Comparison of ENCODE assay signal across 10 cellular contexts in genomic region chr10:73576178-73576889, GRCh38. TPM values are rescaled to one million over a fixed set of nuclear protein-coding genes. Genes with fewer than 3 reads are reported as not detected.
DNase-seq lines count a peak whose midpoint lies in the region; ATAC-seq and TF ChIP-seq lines count a peak whose summit lies in the region.
"Had no signal": no experiment of that assay in that cellular context is flagged by ENCODE, and none has a peak within 500 bp of the region (broad histone marks: within the 10 kb centered on the region; RNA-seq: fewer than 3 reads in every experiment).

No MANE protein-coding gene starts in this region.

- H3K27ac Mint-ChIP-seq in neural progenitor cell (no peak overlapping the region), H9 (no peak overlapping the region; a peak in 1 of 7 replicates)
- H3K27ac Mint-ChIP-seq: memory B cell had no signal

- H3K79me1 ChIP-seq in H9 (ENCODE audit: insufficient read depth, low read depth, low read length, poor library complexity, severe bottlenecking): no peaks in the 10 kb centered on the region

- peak overlapping the region; percentile 41 for H3K27ac ChIP-seq in neural progenitor cell
- no peak overlapping the region for H3K27ac ChIP-seq in H9 (ENCODE audit: insufficient read length, low read depth, low read length)

- H3K4ac ChIP-seq in H9 (ENCODE audit: low read depth, low read length): no peak overlapping the region

- H3K4me2 ChIP-seq in neural progenitor cell: no peak overlapping the region
- no peak overlapping the region for H3K4me2 ChIP-seq in H9 (ENCODE audit: insufficient read depth, insufficient read length, low read length)

- no peaks in the 10 kb centered on the region for H3K9me3 Mint-ChIP-seq in neural progenitor cell
- no peaks in the 10 kb centered on the region for H3K9me3 Mint-ChIP-seq in H9
- H3K9me3 Mint-ChIP-seq: memory B cell had no signal

- peak; percentile 74 for ATAC-seq in esophagus mucosa
- no peak for ATAC-seq in GM18861 (IDR thresholded peaks at IDR 0.05; ENCODE audit: unreplicated experiment)

- H3K79me2 ChIP-seq in neural progenitor cell (ENCODE audit: low read depth) (peaks cover 51% of the 10 kb centered on the region), H9 (ENCODE audit: insufficient read depth, low read length) (no peaks in the 10 kb centered on the region)

- H2AK5ac ChIP-seq in H9 (ENCODE audit: insufficient read length, low read length): no peak overlapping the region

- TF ChIP-seq CTCF in NB4 (IDR thresholded peaks at IDR 0.05; ENCODE audit: low read depth, low read length) (no peak), neural progenitor cell (IDR thresholded peaks at IDR 0.05) (no peak), H9 (conservative IDR thresholded peaks at IDR 0.05) (no peak)

- H3K18ac ChIP-seq in H9 (ENCODE audit: insufficient read length, low read depth, low read length): no peak overlapping the region

- H2AFZ ChIP-seq in neural progenitor cell (replicated peaks) (no peak overlapping the region), H9 (ENCODE audit: low read length) (no peak overlapping the region)

- H3K4me1 ChIP-seq in neural progenitor cell (peaks cover 2% of the 10 kb centered on the region), H9 (ENCODE audit: insufficient read depth, low read length) (no peaks in the 10 kb centered on the region)

- WGBS in H9 (ENCODE audit: extremely low coverage, insufficient read length, low lambda C conversion rate): no CpG with 5 or more reads among the region's 4 CpGs

- H3K23me2 ChIP-seq in H9 (ENCODE audit: insufficient read length, low read depth, low read length, poor library complexity, severe bottlenecking): no peaks in the 10 kb centered on the region

- H3K9ac ChIP-seq in neural progenitor cell (no peak overlapping the region), H9 (ENCODE audit: extremely low read depth, insufficient read length, low read length) (no peak overlapping the region)

- H3K4me3 Mint-ChIP-seq in neural progenitor cell (no peak overlapping the region), H9 (no peak overlapping the region)
- H3K4me3 Mint-ChIP-seq: memory B cell had no signal

- no peak overlapping the region for H4K8ac ChIP-seq in H9 (replicated peaks; ENCODE audit: insufficient read length, low read depth, low read length)

- H4K20me1 ChIP-seq in neural progenitor cell (ENCODE audit: low read depth): peaks cover 3% of the 10 kb centered on the region
- no peaks in the 10 kb centered on the region for H4K20me1 ChIP-seq in H9 (ENCODE audit: control insufficient read depth, insufficient read depth, insufficient read length)

- H3K14ac ChIP-seq in H9 (ENCODE audit: insufficient read depth, low read length): no peak overlapping the region

- H3K36me3 ChIP-seq in neural progenitor cell: no peaks in the 10 kb centered on the region

- H3K23ac ChIP-seq in H9 (ENCODE audit: insufficient read length, low read depth, low read length): no peak overlapping the region

- no peak for TF ChIP-seq POLR2A in NB4 (IDR thresholded peaks at IDR 0.05; ENCODE audit: extremely low read depth, insufficient read length)

- H3K4me3 ChIP-seq in NB4 (ENCODE audit: low read depth, low read length) (no peak overlapping the region), neural progenitor cell (no peak overlapping the region)

- no peak overlapping the region for H2BK120ac ChIP-seq in H9 (ENCODE audit: low read depth, low read length, poor library complexity, severe bottlenecking)

- no peak overlapping the region for H4K91ac ChIP-seq in H9 (ENCODE audit: insufficient read length, low read depth, low read length)

- no peak overlapping the region for H2BK20ac ChIP-seq in H9 (ENCODE audit: low read depth, low read length, poor library complexity, severe bottlenecking)

- no peak overlapping the region for H3K56ac ChIP-seq in H9 (ENCODE audit: insufficient read length, low read depth, low read length)

- H2BK5ac ChIP-seq in H9 (ENCODE audit: insufficient read length, low read length): no peak overlapping the region

- H3K36me3 Mint-ChIP-seq in neural progenitor cell: peaks cover 6% of the 10 kb centered on the region
- H3K36me3 Mint-ChIP-seq in H9 (ENCODE audit: insufficient read depth in 1 of 3, low read depth in 3 of 3): peaks cover 0 to 8% (median 5%) of the 10 kb centered on the region in 3 experiments; a peak in 3 of 7 replicates
- H3K36me3 Mint-ChIP-seq: memory B cell had no signal

- H3T11ph ChIP-seq in H9 (ENCODE audit: low read length): no peak overlapping the region

- H3K9me3 ChIP-seq in neural progenitor cell (ENCODE audit: low read depth) (no peaks in the 10 kb centered on the region), H9 (ENCODE audit: control insufficient read depth, low read depth, low read length) (no peaks in the 10 kb centered on the region)
- H3K9me3 ChIP-seq: Caco-2 had no signal

- no peaks in the 10 kb centered on the region for H3K27me3 ChIP-seq in neural progenitor cell
- no peaks in the 10 kb centered on the region; the same call in 1 of the 2 replicates for H3K27me3 ChIP-seq in H9 (ENCODE audit: insufficient read depth, low read length)

- H3K4me1 Mint-ChIP-seq in neural progenitor cell: no peaks in the 10 kb centered on the region
- no peaks in the 10 kb centered on the region for H3K4me1 Mint-ChIP-seq in H9
- H3K4me1 Mint-ChIP-seq: memory B cell had no signal

- no peak overlapping the region for H2BK15ac ChIP-seq in H9 (ENCODE audit: low read depth, low read length)

- no peaks in the 10 kb centered on the region for H3K27me3 Mint-ChIP-seq in neural progenitor cell (ENCODE audit: insufficient read depth, low read depth)
- no peaks in the 10 kb centered on the region for H3K27me3 Mint-ChIP-seq in H9 (ENCODE audit: low read depth)
- H3K27me3 Mint-ChIP-seq: memory B cell had no signal

- H2BK12ac ChIP-seq in H9 (ENCODE audit: insufficient read length, low read depth, low read length): no peak overlapping the region

- DNase-seq in AG08396 (ENCODE audit: low spot score) (peak; percentile 76), NB4 (ENCODE audit: low read depth) (peak; percentile 31), neural progenitor cell (ENCODE audit: low spot score) (no peak), NCI-H446 (lab: John Stamatoyannopoulos, UW) (no peak), H9 (no peak), C1 segment of cervical spinal cord (lab: John Stamatoyannopoulos, UW) (no peak)

- H3F3A ChIP-seq in neural progenitor cell (ENCODE audit: low read depth): peaks cover 8% of the 10 kb centered on the region

- H4K5ac ChIP-seq in H9 (ENCODE audit: insufficient read length, low read depth, low read length): no peak overlapping the region

RNA-seq across cellular contexts. Expression of gene USP54, which starts 14.8 kb away (rescaled TPM):
- 44.8 TPM for total RNA-seq in esophagus mucosa
- 50.6 and 97.2 TPM in 2 replicates for total RNA-seq in neural progenitor cell (ENCODE audit: low replicate concordance)
- total RNA-seq in H9 (2021): 35.7 and 37.9 TPM in 2 replicates

Comparison
In these comparisons a context has a peak if more than half of its experiments do, and no peak if none do; other contexts are left out.
1. DNase-seq: peak in AG08396 (single experiment) and NB4 (single experiment); none in neural progenitor cell (single experiment), NCI-H446 (0 of 2), H9 (single experiment) and C1 segment of cervical spinal cord (0 of 14).